In the genomic region with DNA sequence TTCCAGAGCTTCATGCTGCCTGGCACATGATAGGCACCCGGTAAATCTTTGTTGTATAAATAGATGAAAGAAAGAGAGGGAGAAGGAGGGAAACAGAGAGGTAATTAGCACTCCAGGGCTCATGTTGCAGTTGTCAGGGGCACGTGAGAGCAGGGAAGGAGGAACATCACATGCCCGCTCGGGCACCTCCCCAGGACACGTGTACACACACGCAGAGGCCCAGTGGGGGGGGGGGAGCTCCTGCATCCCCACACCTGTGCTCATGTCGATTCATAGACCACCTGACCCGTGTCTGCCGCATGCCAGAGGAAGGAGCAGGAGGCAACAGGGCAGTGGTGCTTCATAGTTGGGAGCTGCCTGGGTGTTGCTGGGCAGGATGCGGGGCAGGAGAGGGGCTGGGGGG, we compare ENCODE assay signal across 12 cellular contexts. TPM values are rescaled to one million over a fixed set of nuclear protein-coding genes. Genes with fewer than 3 reads are reported as not detected.
DNase-seq lines count a peak whose midpoint lies in the region; ATAC-seq, FAIRE-seq and TF ChIP-seq lines count a peak whose summit lies in the region.
"Had no signal": no experiment of that assay in that cellular context is flagged by ENCODE, and none has a peak within 500 bp of the region (broad histone marks: within the 10 kb centered on the region; RNA-seq: fewer than 3 reads in every experiment).

No MANE protein-coding gene starts in this region.

- H3K27ac ChIP-seq in BLaER1 (no peak overlapping the region), gastroesophageal sphincter (peak overlapping the region; percentile 43 to 84 (median 76)), parathyroid adenoma (peak overlapping the region; percentile 42), spleen (peak overlapping the region in 4 of 8 donors; percentile 43 to 66 (median 62)), small intestine (ENCODE audit: low read depth in 1 of 2, low read length in 1 of 2) (no peak overlapping the region)
- H3K27ac ChIP-seq: colonic mucosa had no signal

- H3K4me3 ChIP-seq in BLaER1 (no peak overlapping the region), gastroesophageal sphincter (peak overlapping the region in 1 of 2 donors; percentile 33), parathyroid adenoma (ENCODE audit: low read depth, low read length) (no peak overlapping the region), spleen (no peak overlapping the region), small intestine (ENCODE audit: low read depth in 1 of 2, low read length in 2 of 2) (no peak overlapping the region)
- H3K4me3 ChIP-seq: colonic mucosa had no signal

- TF ChIP-seq POLR2A in gastroesophageal sphincter (IDR thresholded peaks at IDR 0.05) (no peak), spleen (IDR thresholded peaks at IDR 0.05) (no peak)

- H3K4me1 ChIP-seq in BLaER1, result peaks cover 27% of the 10 kb centered on the region
- H3K4me1 ChIP-seq in gastroesophageal sphincter, result peaks cover 0 to 88% (median 39%) of the 10 kb centered on the region in 3 donors
- peaks cover 8% of the 10 kb centered on the region for H3K4me1 ChIP-seq in parathyroid adenoma
- H3K4me1 ChIP-seq in spleen, result peaks cover 4 to 60% (median 38%) of the 10 kb centered on the region in 6 donors
- H3K4me1 ChIP-seq in small intestine (ENCODE audit: control insufficient read depth in 2 of 2, insufficient read depth in 1 of 2, low read depth in 1 of 2, low read length in 1 of 2), result no peaks in the 10 kb centered on the region
- H3K4me1 ChIP-seq: colonic mucosa had no signal

- H3K4me2 ChIP-seq in BLaER1, result peak overlapping the region; percentile 32
- H3K4me2 ChIP-seq in parathyroid adenoma (ENCODE audit: low read length), result no peak overlapping the region

- TF ChIP-seq CTCF in gastroesophageal sphincter (IDR thresholded peaks at IDR 0.05) (no peak), parathyroid adenoma (IDR thresholded peaks at IDR 0.05) (no peak), spleen (IDR thresholded peaks at IDR 0.05 in 8 of 11, conservative IDR thresholded peaks at IDR 0.05 in 3 of 11) (no peak)

- H3K9ac ChIP-seq in BLaER1, result no peak overlapping the region
- no peak overlapping the region for H3K9ac ChIP-seq in parathyroid adenoma

- DNase-seq in NCI-H2227 treated with DMSO at 0.1 percent for 48 hours (lab: John Stamatoyannopoulos, UW), result peak; percentile 28
- DNase-seq in frontal cortex (ENCODE audit: low spot score in 2 of 2), result no peak
- DNase-seq in spleen, result no peak
- DNase-seq in small intestine, result no peak
- DNase-seq: CD8-positive, alpha-beta T cell; colonic mucosa had no signal

- H3K36me3 ChIP-seq in BLaER1 (no peaks in the 10 kb centered on the region), gastroesophageal sphincter (peaks cover 0 to 28% of the 10 kb centered on the region in 2 donors), parathyroid adenoma (ENCODE audit: control insufficient read depth, insufficient read depth, low read length) (no peaks in the 10 kb centered on the region), spleen (peaks cover 0 to 20% (median 0%) of the 10 kb centered on the region in 6 donors), small intestine (ENCODE audit: control insufficient read depth in 2 of 2, insufficient read depth in 2 of 2, low read length in 2 of 2) (peaks cover 0 to 3% of the 10 kb centered on the region in 2 donors)
- H3K36me3 ChIP-seq: colonic mucosa had no signal

- intact Hi-C loops in spleen (cut with DNase I; ENCODE audit: low total_unique reads), result loop anchor here (10.0 kb wide), 1 partner anchor 64 kb away; no protein-coding TSS in a partner anchor

- H3K9me3 ChIP-seq in BLaER1 (no peaks in the 10 kb centered on the region), gastroesophageal sphincter (no peaks in the 10 kb centered on the region), parathyroid adenoma (ENCODE audit: control insufficient read depth, low read length) (no peaks in the 10 kb centered on the region), spleen (no peaks in the 10 kb centered on the region), small intestine (ENCODE audit: control insufficient read depth, low read depth) (no peaks in the 10 kb centered on the region)
- H3K9me3 ChIP-seq: colonic mucosa had no signal

- H3K79me2 ChIP-seq in parathyroid adenoma, result no peaks in the 10 kb centered on the region

- FAIRE-seq in frontal cortex (lab: Jason Lieb, UNC), result no peak
- no peak for FAIRE-seq in small intestine (lab: Jason Lieb, UNC)

- H4K20me1 ChIP-seq in BLaER1, result no peaks in the 10 kb centered on the region

- 62 to 70% methylated on average over 2 to 6 of the region's 10 CpGs for WGBS in gastroesophageal sphincter (ENCODE audit: low coverage in 1 of 2), 2 donors
- WGBS in spleen, 5 donors, result 40 to 59% (median 52%) methylated on average over 8 to 10 of the region's 10 CpGs
- WGBS in small intestine, 3 donors, result 77 to 90% (median 79%) methylated on average over 7 to 10 of the region's 10 CpGs

- ATAC-seq in gastroesophageal sphincter (peak; percentile 16), GM19452 (IDR thresholded peaks at IDR 0.05; ENCODE audit: unreplicated experiment) (no peak)
- ATAC-seq: CD8-positive, alpha-beta T cell had no signal

- H3K27me3 ChIP-seq in BLaER1, result no peaks in the 10 kb centered on the region
- H3K27me3 ChIP-seq in gastroesophageal sphincter, result peaks cover 6% of the 10 kb centered on the region
- H3K27me3 ChIP-seq in parathyroid adenoma (ENCODE audit: control insufficient read depth, insufficient read depth, low read length), result no peaks in the 10 kb centered on the region
- peaks cover 0 to 18% (median 0%) of the 10 kb centered on the region in 7 donors for H3K27me3 ChIP-seq in spleen (replicated peaks in 1 of 7)
- H3K27me3 ChIP-seq in small intestine (ENCODE audit: control insufficient read depth in 2 of 2, insufficient read depth in 2 of 2, low read length in 2 of 2), result no peaks in the 10 kb centered on the region
- H3K27me3 ChIP-seq: colonic mucosa had no signal

- H2AFZ ChIP-seq in parathyroid adenoma, result no peak overlapping the region

- no peak for TF ChIP-seq EP300 in gastroesophageal sphincter (IDR thresholded peaks at IDR 0.05)

RNA-seq across cellular contexts. Expression of a gene that starts 37.1 kb away (rescaled TPM):
- total RNA-seq in gastroesophageal sphincter, result 100 to 1,000 TPM in 3 of 4 donors, 10 to 100 TPM in 1; 39.4 to 409 (median 243) TPM
- total RNA-seq in frontal cortex, result 0.41 TPM
- 100 to 1,000 TPM; 131 to 324 (median 200) TPM for total RNA-seq in spleen
- 100 to 1,000 TPM; 222 to 265 (median 236) TPM for polyA plus RNA-seq in spleen
- 100 to 1,000 TPM in 1 of 3 donors, 10 to 100 TPM in 2; 14.3 to 169 (median 31.1) TPM for polyA plus RNA-seq in small intestine
- total RNA-seq: activated T-helper 2 cell treated with anti-CD3 and anti-CD28 coated beads, Interferon-gamma antibody, Interleukin-2, Interleukin-4, amounts not matched to agents 10 μg/mL and 5 μg/mL and 100 μg/mL, durations not matched to agents 14 hours and 24 hours and 36 hours; CD8-positive, alpha-beta T cell had no signal
- polyA plus RNA-seq: neural cell had no signal

Comparison
In these comparisons a context has a peak if more than half of its experiments do, and no peak if none do; other contexts are left out.
1. H3K27ac ChIP-seq: peak in gastroesophageal sphincter (4 of 4) and parathyroid adenoma (single experiment); none in BLaER1 (single experiment) and small intestine (0 of 2).
2. RNA of a gene that starts 37.1 kb away (total RNA-seq): 39.4 to 409 TPM in gastroesophageal sphincter and 131 to 324 TPM in spleen; 0.41 TPM in frontal cortex (single experiment); every median in the first group is over 10 times any median in the second.